8 cellular contexts compared by ENCODE assay signal in the genomic region with DNA sequence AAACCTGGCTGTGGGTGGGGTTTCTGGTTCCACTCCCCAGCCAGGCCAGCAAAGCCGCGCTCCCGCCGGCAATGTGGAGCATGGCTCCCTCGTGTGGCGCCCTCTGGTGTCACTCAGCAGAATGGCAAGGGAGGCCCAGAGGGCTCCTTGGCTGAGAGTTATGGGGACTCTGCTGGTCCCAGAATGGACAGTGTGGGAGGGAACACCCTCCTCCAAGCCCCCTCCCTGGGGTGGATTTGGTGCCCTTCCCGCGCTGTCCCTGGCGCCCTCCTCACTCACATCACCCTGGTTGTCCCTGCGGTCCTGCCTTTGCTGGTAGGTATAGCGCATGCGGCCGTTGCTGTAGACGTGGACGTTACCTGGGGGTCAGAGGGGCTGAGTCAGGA. TPM values are rescaled to one million over a fixed set of nuclear protein-coding genes. Genes with fewer than 3 reads are reported as not detected.
DNase-seq lines count a peak whose midpoint lies in the region; ATAC-seq and TF ChIP-seq lines count a peak whose summit lies in the region.
"Had no signal": no experiment of that assay in that cellular context is flagged by ENCODE, and none has a peak within 500 bp of the region (broad histone marks: within the 10 kb centered on the region; RNA-seq: fewer than 3 reads in every experiment).

No MANE protein-coding gene starts in this region.

- peaks cover 50% of the 10 kb centered on the region for H3K36me3 Mint-ChIP-seq in activated CD8-positive, alpha-beta T cell treated with anti-CD3 and anti-CD28 coated beads, Interleukin-2, amount 10 ng/mL, durations not matched to agents 7 days and 5 days (ENCODE audit: low read depth)
- peaks cover 55% of the 10 kb centered on the region for H3K36me3 Mint-ChIP-seq in effector memory CD8-positive, alpha-beta T cell (ENCODE audit: insufficient read depth)
- H3K36me3 Mint-ChIP-seq in naive thymus-derived CD4-positive, alpha-beta T cell = peaks cover 3 to 29% (median 8%) of the 10 kb centered on the region in 5 donors

- TF ChIP-seq CTCF in GM12874 (IDR thresholded peaks at IDR 0.05; ENCODE audit: insufficient read depth, low read depth, low read length) (peak; percentile 97), NB4 (IDR thresholded peaks at IDR 0.05; ENCODE audit: low read depth, low read length) (peak; percentile 96), tibial nerve (IDR thresholded peaks at IDR 0.05) (peak; percentile 93 to 99 (median 95))

- H3K27ac ChIP-seq in naive thymus-derived CD4-positive, alpha-beta T cell (ENCODE audit: low read depth, low read length) = no peak overlapping the region
- peak overlapping the region in 3 of 4 donors; percentile 9 to 86 (median 82) for H3K27ac ChIP-seq in tibial nerve

- no peaks in the 10 kb centered on the region for H3K9me3 ChIP-seq in naive thymus-derived CD4-positive, alpha-beta T cell (ENCODE audit: control insufficient read depth in 2 of 3, low read length in 3 of 3)
- no peaks in the 10 kb centered on the region for H3K9me3 ChIP-seq in tibial nerve

- TF ChIP-seq POLR2A in NB4 (IDR thresholded peaks at IDR 0.05; ENCODE audit: extremely low read depth, insufficient read length) (no peak), tibial nerve (IDR thresholded peaks at IDR 0.05) (no peak)

- POLR2A ChIA-PET in activated CD8-positive, alpha-beta T cell treated with anti-CD3 and anti-CD28 coated beads, Interleukin-2, amount 10 ng/mL, durations not matched to agents 7 days and 5 days (lab: Charles Lee) = interaction anchor here (0.7 kb wide), 1 partner anchor 67 kb away, joined by 3 read pairs; the partner anchor contains the start of gene DDIT4
- POLR2A ChIA-PET in naive thymus-derived CD4-positive, alpha-beta T cell (lab: Charles Lee) = interaction anchor here (0.6 to 0.8 kb wide), 2 partner anchors 205 to 216 kb away, joined by 3 read pairs; no protein-coding TSS in a partner anchor

- peaks cover 0 to 60% (median 9%) of the 10 kb centered on the region in 3 experiments for H3K36me3 ChIP-seq in naive thymus-derived CD4-positive, alpha-beta T cell (ENCODE audit: control insufficient read depth in 2 of 3, insufficient read depth in 3 of 3, low read length in 3 of 3)
- H3K36me3 ChIP-seq in tibial nerve = peaks cover 0 to 78% (median 0%) of the 10 kb centered on the region in 3 donors

- H3K9me3 Mint-ChIP-seq in activated CD8-positive, alpha-beta T cell treated with anti-CD3 and anti-CD28 coated beads, Interleukin-2, amount 10 ng/mL, durations not matched to agents 7 days and 5 days (ENCODE audit: insufficient read depth) = no peaks in the 10 kb centered on the region
- no peaks in the 10 kb centered on the region for H3K9me3 Mint-ChIP-seq in effector memory CD8-positive, alpha-beta T cell
- no peaks in the 10 kb centered on the region for H3K9me3 Mint-ChIP-seq in naive thymus-derived CD4-positive, alpha-beta T cell
- H3K9me3 Mint-ChIP-seq: activated naive CD4-positive, alpha-beta T cell treated with anti-CD3 and anti-CD28 coated beads, Interleukin-2, amount 50 U/mL, for 24 hours had no signal

- CTCF ChIA-PET in activated CD8-positive, alpha-beta T cell treated with anti-CD3 and anti-CD28 coated beads, Interleukin-2, amount 10 ng/mL, durations not matched to agents 7 days and 5 days (lab: Charles Lee) = interaction anchor here (0.6 to 7.8 kb wide), 23 partner anchors 10 to 445 kb away, joined by 3 to 80 read pairs (median 5); partner anchors contain the start of genes ANAPC16 and SPOCK2
- CTCF ChIA-PET in naive thymus-derived CD4-positive, alpha-beta T cell (lab: Charles Lee) = interaction anchor here (0.6 to 3.7 kb wide), 7 partner anchors 10 to 292 kb away, joined by 3 to 23 read pairs (median 4); no protein-coding TSS in a partner anchor

- 50 to 57% methylated on average over 15 of the region's 15 CpGs for WGBS in tibial nerve, 2 donors

- intact Hi-C loops in naive thymus-derived CD4-positive, alpha-beta T cell (cut with micrococcal nuclease) = loop anchor here (1.0 to 2.0 kb wide), 4 partner anchors 292 to 444 kb away; no protein-coding TSS in a partner anchor

- H3K4me3 Mint-ChIP-seq in activated CD8-positive, alpha-beta T cell treated with anti-CD3 and anti-CD28 coated beads, Interleukin-2, amount 10 ng/mL, durations not matched to agents 7 days and 5 days = no peak overlapping the region
- H3K4me3 Mint-ChIP-seq in effector memory CD8-positive, alpha-beta T cell = no peak overlapping the region
- H3K4me3 Mint-ChIP-seq in naive thymus-derived CD4-positive, alpha-beta T cell = no peak overlapping the region
- H3K4me3 Mint-ChIP-seq: activated naive CD4-positive, alpha-beta T cell treated with anti-CD3 and anti-CD28 coated beads, Interleukin-2, amount 50 U/mL, for 24 hours had no signal

- ATAC-seq in activated CD8-positive, alpha-beta T cell treated with anti-CD3 and anti-CD28 coated beads, Interleukin-2, amount 10 ng/mL, durations not matched to agents 7 days and 5 days = peak; percentile 40
- ATAC-seq in effector memory CD8-positive, alpha-beta T cell (replicated peaks) = peak; percentile 55
- peak; percentile 80 for ATAC-seq in naive thymus-derived CD4-positive, alpha-beta T cell

- H3K27me3 ChIP-seq in naive thymus-derived CD4-positive, alpha-beta T cell (ENCODE audit: control insufficient read depth in 2 of 2, insufficient read depth in 2 of 2, low read length in 2 of 2) = no peaks in the 10 kb centered on the region
- no peaks in the 10 kb centered on the region for H3K27me3 ChIP-seq in tibial nerve

- no peak overlapping the region for H3K27ac Mint-ChIP-seq in activated CD8-positive, alpha-beta T cell treated with anti-CD3 and anti-CD28 coated beads, Interleukin-2, amount 10 ng/mL, durations not matched to agents 7 days and 5 days
- peak overlapping the region in 1 of 2 donors; percentile 79 for H3K27ac Mint-ChIP-seq in effector memory CD8-positive, alpha-beta T cell
- peak overlapping the region in 4 of 9 donors; percentile 48 to 76 (median 66) for H3K27ac Mint-ChIP-seq in naive thymus-derived CD4-positive, alpha-beta T cell
- H3K27ac Mint-ChIP-seq: activated naive CD4-positive, alpha-beta T cell treated with anti-CD3 and anti-CD28 coated beads, Interleukin-2, amount 50 U/mL, for 24 hours had no signal

- H3K4me3 ChIP-seq in NB4 (ENCODE audit: low read depth, low read length) = no peak overlapping the region
- no peak overlapping the region for H3K4me3 ChIP-seq in naive thymus-derived CD4-positive, alpha-beta T cell (ENCODE audit: low read length)
- no peak overlapping the region for H3K4me3 ChIP-seq in tibial nerve

- DNase-seq in NB4 (ENCODE audit: low read depth) (peak; percentile 74), tibial nerve (ENCODE audit: low spot score in 2 of 2) (peak; percentile 56 to 68), mesenteric fat pad (ENCODE audit: low spot score) (no peak)
- peak; percentile 84 for DNase-seq in activated CD8-positive, alpha-beta T cell treated with anti-CD3 and anti-CD28 coated beads, Interleukin-2, amount 10 ng/mL, durations not matched to agents 7 days and 5 days
- DNase-seq in effector memory CD8-positive, alpha-beta T cell = peak; percentile 78 to 80 (median 80)
- DNase-seq in naive thymus-derived CD4-positive, alpha-beta T cell = peak; percentile 54 to 83 (median 68)

- peaks cover 19 to 33% of the 10 kb centered on the region in 2 donors for H3K4me1 ChIP-seq in naive thymus-derived CD4-positive, alpha-beta T cell (ENCODE audit: control insufficient read depth in 2 of 2, insufficient read depth in 2 of 2, low read length in 2 of 2)
- H3K4me1 ChIP-seq in tibial nerve = peaks cover 4 to 76% (median 33%) of the 10 kb centered on the region in 4 donors

- H3K27me3 Mint-ChIP-seq in activated CD8-positive, alpha-beta T cell treated with anti-CD3 and anti-CD28 coated beads, Interleukin-2, amount 10 ng/mL, durations not matched to agents 7 days and 5 days (ENCODE audit: low read depth) = no peaks in the 10 kb centered on the region
- no peaks in the 10 kb centered on the region for H3K27me3 Mint-ChIP-seq in effector memory CD8-positive, alpha-beta T cell
- no peaks in the 10 kb centered on the region for H3K27me3 Mint-ChIP-seq in naive thymus-derived CD4-positive, alpha-beta T cell
- H3K27me3 Mint-ChIP-seq: activated naive CD4-positive, alpha-beta T cell treated with anti-CD3 and anti-CD28 coated beads, Interleukin-2, amount 50 U/mL, for 24 hours had no signal

- peaks cover 52% of the 10 kb centered on the region for H3K4me1 Mint-ChIP-seq in activated CD8-positive, alpha-beta T cell treated with anti-CD3 and anti-CD28 coated beads, Interleukin-2, amount 10 ng/mL, durations not matched to agents 7 days and 5 days (ENCODE audit: low read depth)
- H3K4me1 Mint-ChIP-seq in effector memory CD8-positive, alpha-beta T cell (ENCODE audit: low read depth in 2 of 2) = peaks cover 29 to 35% of the 10 kb centered on the region in 2 donors
- peaks cover 15 to 36% (median 26%) of the 10 kb centered on the region in 7 donors for H3K4me1 Mint-ChIP-seq in naive thymus-derived CD4-positive, alpha-beta T cell

- TF ChIP-seq EP300 in tibial nerve (IDR thresholded peaks at IDR 0.05) = no peak

RNA-seq across cellular contexts. Expression of gene DNAJB12, which starts 14.2 kb away (rescaled TPM):
- 10 to 100 TPM; 26.4 to 29.7 TPM for total RNA-seq in activated CD8-positive, alpha-beta T cell treated with anti-CD3 and anti-CD28 coated beads, Interleukin-2, amount 10 ng/mL, durations not matched to agents 7 days and 5 days
- 10 to 100 TPM; 24.6 to 40.5 (median 36.2) TPM for total RNA-seq in naive thymus-derived CD4-positive, alpha-beta T cell
- 10 to 100 TPM; 17.6 to 27.6 TPM for polyA plus RNA-seq in naive thymus-derived CD4-positive, alpha-beta T cell
- total RNA-seq in tibial nerve = 100 to 1,000 TPM in 2 of 4 donors, 10 to 100 TPM in 2; 81.3 to 115 (median 98.9) TPM
- 37.7 TPM for total RNA-seq in mesenteric fat pad
